Comparison of ENCODE assay signal across 13 cellular contexts in the genomic region with DNA sequence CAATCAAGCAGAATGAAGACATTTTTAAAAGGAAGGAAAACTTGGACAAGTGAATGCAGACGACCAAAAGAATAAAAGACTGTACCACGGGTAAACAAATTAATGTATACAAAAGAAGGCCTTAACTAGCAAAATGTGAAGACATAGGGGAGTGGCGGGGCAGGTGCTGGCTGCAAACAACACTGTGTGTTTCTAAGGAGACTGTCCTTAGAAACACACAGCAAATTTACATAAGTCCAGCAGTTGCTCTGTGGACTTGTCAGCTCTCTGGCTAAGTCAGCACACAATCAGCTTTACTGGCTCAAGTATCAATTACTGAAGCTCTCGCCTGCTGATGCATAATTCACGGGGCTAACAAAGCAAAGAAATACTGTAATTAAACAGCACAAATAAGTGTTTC. TPM values are rescaled to one million over a fixed set of nuclear protein-coding genes. Genes with fewer than 3 reads are reported as not detected.
DNase-seq lines count a peak whose midpoint lies in the region; ATAC-seq and TF ChIP-seq lines count a peak whose summit lies in the region.
"Had no signal": no experiment of that assay in that cellular context is flagged by ENCODE, and none has a peak within 500 bp of the region (broad histone marks: within the 10 kb centered on the region; RNA-seq: fewer than 3 reads in every experiment).

No MANE protein-coding gene starts in this region.

- ATAC-seq in GM19324 (IDR thresholded peaks at IDR 0.05; ENCODE audit: low FRiP score, unreplicated experiment), result no peak
- ATAC-seq in GM18517 (IDR thresholded peaks at IDR 0.05; ENCODE audit: unreplicated experiment), result no peak
- ATAC-seq: activated T-cell treated with anti-CD3 and anti-CD28 coated beads, Interleukin-2, amount 50 U/mL, for 72 hours; stimulated activated naive CD8-positive, alpha-beta T cell treated with anti-CD3 and anti-CD28 coated beads, Interleukin-15, amount 100 ng/mL, for 72 hours had no signal

- H3K36me3 Mint-ChIP-seq in activated T-cell treated with anti-CD3 and anti-CD28 coated beads, Interleukin-2, amount 50 U/mL, for 24 hours (ENCODE audit: low read depth), result peaks cover 3% of the 10 kb centered on the region

- WGBS in sigmoid colon, 2 donors, result 11 to 69% methylated on average over 5 of the region's 5 CpGs

- H3K9me3 ChIP-seq in sigmoid colon, result no peaks in the 10 kb centered on the region
- H3K9me3 ChIP-seq: esophagus muscularis mucosa, neutrophil had no signal

- intact Hi-C loops in sigmoid colon (cut with DNase I), result no loop called here

- no peaks in the 10 kb centered on the region for H3K27me3 Mint-ChIP-seq in activated T-cell treated with anti-CD3 and anti-CD28 coated beads, Interleukin-2, amount 50 U/mL, for 24 hours
- H3K27me3 Mint-ChIP-seq: stimulated activated naive CD8-positive, alpha-beta T cell treated with anti-CD3 and anti-CD28 coated beads, Interleukin-15, amount 100 ng/mL, for 72 hours had no signal

- H3K9me3 Mint-ChIP-seq in activated T-cell treated with anti-CD3 and anti-CD28 coated beads, Interleukin-2, amount 50 U/mL, for 24 hours, result no peaks in the 10 kb centered on the region
- H3K9me3 Mint-ChIP-seq: activated T-cell treated with anti-CD3 and anti-CD28 coated beads, Interleukin-2, amount 50 U/mL, for 72 hours; stimulated activated naive CD8-positive, alpha-beta T cell treated with anti-CD3 and anti-CD28 coated beads, Interleukin-15, amount 100 ng/mL, for 72 hours had no signal

- TF ChIP-seq CTCF in sigmoid colon (IDR thresholded peaks at IDR 0.05), result no peak

- no peak for TF ChIP-seq EP300 in sigmoid colon (IDR thresholded peaks at IDR 0.05)

- H3K36me3 ChIP-seq in sigmoid colon, result no peaks in the 10 kb centered on the region
- H3K36me3 ChIP-seq: esophagus muscularis mucosa, neutrophil had no signal

- no peak for TF ChIP-seq POLR2A in sigmoid colon (IDR thresholded peaks at IDR 0.05)

- H3K4me3 Mint-ChIP-seq in activated T-cell treated with anti-CD3 and anti-CD28 coated beads, Interleukin-2, amount 50 U/mL, for 24 hours, result no peak overlapping the region
- H3K4me3 Mint-ChIP-seq: activated T-cell treated with anti-CD3 and anti-CD28 coated beads, Interleukin-2, amount 50 U/mL, for 72 hours; stimulated activated naive CD8-positive, alpha-beta T cell treated with anti-CD3 and anti-CD28 coated beads, Interleukin-15, amount 100 ng/mL, for 72 hours had no signal

- no peaks in the 10 kb centered on the region for H3K27me3 ChIP-seq in sigmoid colon
- H3K27me3 ChIP-seq: esophagus muscularis mucosa, neutrophil had no signal

- no peak overlapping the region for H3K4me3 ChIP-seq in sigmoid colon
- H3K4me3 ChIP-seq: esophagus muscularis mucosa had no signal

- H3K27ac Mint-ChIP-seq in activated T-cell treated with anti-CD3 and anti-CD28 coated beads, Interleukin-2, amount 50 U/mL, for 24 hours, result peak overlapping the region; percentile 44
- H3K27ac Mint-ChIP-seq: activated T-cell treated with anti-CD3 and anti-CD28 coated beads, Interleukin-2, amount 50 U/mL, for 72 hours; stimulated activated naive CD8-positive, alpha-beta T cell treated with anti-CD3 and anti-CD28 coated beads, Interleukin-15, amount 100 ng/mL, for 72 hours had no signal

- H3K27ac ChIP-seq in sigmoid colon, result no peak overlapping the region
- H3K27ac ChIP-seq: esophagus muscularis mucosa, neutrophil had no signal

- peaks cover 0 to 11% (median 2%) of the 10 kb centered on the region in 4 donors for H3K4me1 ChIP-seq in sigmoid colon

- no peak for DNase-seq in activated T-cell treated with anti-CD3 and anti-CD28 coated beads, Interleukin-2, amount 50 U/mL, for 24 hours
- no peak for DNase-seq in activated T-cell treated with anti-CD3 and anti-CD28 coated beads, Interleukin-2, amount 50 U/mL, for 48 hours
- DNase-seq in NCI-H774 (lab: John Stamatoyannopoulos, UW), result peak; percentile 93
- peak; percentile 36 for DNase-seq in iPS-NIHi11 (ENCODE audit: low spot score)
- no peak for DNase-seq in EL
- no peak for DNase-seq in sigmoid colon
- DNase-seq: activated T-cell treated with anti-CD3 and anti-CD28 coated beads, Interleukin-2, amount 50 U/mL, for 72 hours; stimulated activated CD4-positive, alpha-beta T cell treated with anti-CD3 and anti-CD28 coated beads, Interleukin-2, amount 100 ng/mL, for 48 hours; stimulated activated naive CD8-positive, alpha-beta T cell treated with anti-CD3 and anti-CD28 coated beads, Interleukin-15, amount 100 ng/mL, for 72 hours had no signal

- peaks cover 45% of the 10 kb centered on the region for H3K4me1 Mint-ChIP-seq in activated T-cell treated with anti-CD3 and anti-CD28 coated beads, Interleukin-2, amount 50 U/mL, for 24 hours (ENCODE audit: low read depth)

RNA-seq across cellular contexts. Expression of gene PTBP3, which starts 24.8 kb away (rescaled TPM):
- 10 to 100 TPM; 19.4 to 24.6 (median 22.0) TPM for total RNA-seq in sigmoid colon
- 10 to 100 TPM; 24.0 to 42.5 (median 37.2) TPM for polyA plus RNA-seq in sigmoid colon

Comparison
In these comparisons a context has a peak if more than half of its experiments do, and no peak if none do; other contexts are left out.
1. DNase-seq: peak in NCI-H774 (single experiment) and iPS-NIHi11 (single experiment); none in activated T-cell treated with anti-CD3 and anti-CD28 coated beads, Interleukin-2, amount 50 U/mL, for 24 hours (single experiment), activated T-cell treated with anti-CD3 and anti-CD28 coated beads, Interleukin-2, amount 50 U/mL, for 48 hours (0 of 2), EL (single experiment) and sigmoid colon (single experiment).